In genomic region chr5:179805070-179805528, GRCh38 we compare ENCODE assay signal across 8 cellular contexts. TPM values are rescaled to one million over a fixed set of nuclear protein-coding genes. Genes with fewer than 3 reads are reported as not detected.
DNase-seq lines count a peak whose midpoint lies in the region; ATAC-seq and TF ChIP-seq lines count a peak whose summit lies in the region.

No MANE protein-coding gene starts in this region.

- CTCF ChIA-PET in RWPE1 (lab: Yijun Ruan, JAX) = no interaction called here

- H2BK5ac ChIP-seq in neuronal stem cell (ENCODE audit: low read length) = no peak overlapping the region

- H3K27ac ChIP-seq in DOHH2 (ENCODE audit: low read depth, low read length) (no peak overlapping the region), RWPE1 (peak overlapping the region; percentile 92), esophagus squamous epithelium (peak overlapping the region; percentile 93 to 99 (median 96)), neuronal stem cell (replicated peaks; ENCODE audit: low read length) (no peak overlapping the region)

- peak overlapping the region; percentile 96 for H2AFZ ChIP-seq in neuronal stem cell (ENCODE audit: low read length)

- no peaks in the 10 kb centered on the region for H4K20me1 ChIP-seq in DOHH2 (ENCODE audit: control insufficient read depth, insufficient read depth, low read depth, low read length)

- peaks cover 8% of the 10 kb centered on the region for H3K79me1 ChIP-seq in neuronal stem cell (ENCODE audit: low read depth, low read length)

- no peak overlapping the region for H3K23ac ChIP-seq in neuronal stem cell (ENCODE audit: low read depth, low read length, poor library complexity)

- TF ChIP-seq CTCF in DOHH2 (IDR thresholded peaks at IDR 0.05; ENCODE audit: low read depth, low read length, poor library complexity, severe bottlenecking) = no peak
- TF ChIP-seq CTCF in RWPE1 (conservative IDR thresholded peaks at IDR 0.05; ENCODE audit: low read depth) = no peak
- TF ChIP-seq CTCF in esophagus squamous epithelium (IDR thresholded peaks at IDR 0.05) = no peak

- peak overlapping the region; percentile 100 for H2AK5ac ChIP-seq in neuronal stem cell (ENCODE audit: low read depth, low read length)

- H3K36me3 ChIP-seq in DOHH2 (ENCODE audit: control insufficient read depth, low read length) (peaks cover 7% of the 10 kb centered on the region; the same call in 1 of the 2 replicates), esophagus squamous epithelium (peaks cover 0 to 16% (median 9%) of the 10 kb centered on the region in 3 donors), neuronal stem cell (replicated peaks in 1 of 2; ENCODE audit: control insufficient read depth in 2 of 2, insufficient read depth in 2 of 2, low read length in 2 of 2) (peaks cover 5 to 24% of the 10 kb centered on the region in 2 donors)

- no peak for TF ChIP-seq POLR2A in esophagus squamous epithelium (IDR thresholded peaks at IDR 0.05)

- H3K9me3 ChIP-seq in DOHH2 (ENCODE audit: control insufficient read depth, insufficient read depth, low read length) = no peaks in the 10 kb centered on the region
- no peaks in the 10 kb centered on the region for H3K9me3 ChIP-seq in esophagus squamous epithelium
- H3K9me3 ChIP-seq in neuronal stem cell (replicated peaks in 1 of 2; ENCODE audit: control insufficient read depth in 2 of 2, insufficient read depth in 1 of 2, low read depth in 1 of 2, low read length in 2 of 2) = no peaks in the 10 kb centered on the region

- POLR2A ChIA-PET in RWPE1 (lab: Yijun Ruan, JAX; ENCODE audit: low non-redundant PET) = interaction anchor here (0.9 to 1.4 kb wide), 3 partner anchors 9 to 15 kb away, joined by 4 to 12 read pairs (median 7); partner anchors contain the start of gene SQSTM1

- H3K27me3 ChIP-seq in DOHH2 (ENCODE audit: control insufficient read depth, low read length) (no peaks in the 10 kb centered on the region), esophagus squamous epithelium (no peaks in the 10 kb centered on the region), neuronal stem cell (ENCODE audit: control insufficient read depth in 3 of 3, insufficient read depth in 3 of 3, low read depth in 1 of 3, low read length in 3 of 3) (no peaks in the 10 kb centered on the region)

- no peak overlapping the region for H2BK120ac ChIP-seq in neuronal stem cell (ENCODE audit: low read depth, low read length)

- H2BK15ac ChIP-seq in neuronal stem cell (ENCODE audit: low read length) = no peak overlapping the region

- H3K4me3 ChIP-seq in DOHH2 (ENCODE audit: low read length) (peak overlapping the region; percentile 71), esophagus squamous epithelium (peak overlapping the region; percentile 77 to 99 (median 90)), neuronal stem cell (ENCODE audit: low read length in 2 of 2) (peak overlapping the region; percentile 94 to 98)

- peak overlapping the region; percentile 47 for H3K14ac ChIP-seq in neuronal stem cell (ENCODE audit: low read length)

- peak overlapping the region; percentile 78 for H2BK12ac ChIP-seq in neuronal stem cell (ENCODE audit: low read length)

- peak overlapping the region; percentile 98 for H3K18ac ChIP-seq in neuronal stem cell (ENCODE audit: low read length)

- H3K79me2 ChIP-seq in DOHH2 (ENCODE audit: control insufficient read depth, low read length) = peaks cover 37% of the 10 kb centered on the region

- DNase-seq in RWPE1 (ENCODE audit: low spot score) (no peak), esophagus squamous epithelium (lab: John Stamatoyannopoulos, UW) (no peak), neuronal stem cell (ENCODE audit: low spot score) (no peak), NCI-H2171 (lab: John Stamatoyannopoulos, UW) (no peak), G401 (ENCODE audit: low spot score) (no peak), NCI-H446 treated with DMSO at 0.1 percent for 48 hours (lab: John Stamatoyannopoulos, UW) (no peak)

- H3K9me2 ChIP-seq in DOHH2 (replicated peaks; ENCODE audit: control insufficient read depth, low read length) = no peaks in the 10 kb centered on the region

- no peak overlapping the region for H3K4ac ChIP-seq in neuronal stem cell (ENCODE audit: low read length)

- H3K9ac ChIP-seq in neuronal stem cell (ENCODE audit: low read depth, low read length, poor library complexity) = peak overlapping the region; percentile 92

- intact Hi-C loops in esophagus squamous epithelium (cut with DNase I) = no loop called here

- H3K4me1 ChIP-seq in DOHH2 (ENCODE audit: control insufficient read depth, low read length) (peaks cover 26% of the 10 kb centered on the region), esophagus squamous epithelium (peaks cover 42 to 60% (median 49%) of the 10 kb centered on the region in 3 donors), neuronal stem cell (ENCODE audit: control insufficient read depth in 2 of 2, insufficient read depth in 1 of 2, low read depth in 1 of 2, low read length in 2 of 2) (peaks cover 14 to 27% of the 10 kb centered on the region in 2 donors)

- H4K8ac ChIP-seq in neuronal stem cell (ENCODE audit: low read depth, low read length) = no peak overlapping the region

- H4K91ac ChIP-seq in neuronal stem cell (ENCODE audit: low read depth, low read length, poor library complexity) = no peak overlapping the region

- H3F3A ChIP-seq in DOHH2 (ENCODE audit: control insufficient read depth, insufficient read depth) = peaks cover 6% of the 10 kb centered on the region; the same call in 1 of the 2 replicates

- in situ Hi-C loops in G401 (cut with HindIII; ENCODE audit: low sequenced_read_pairs) = no loop called here

- ATAC-seq in HG03442 (IDR thresholded peaks at IDR 0.05; ENCODE audit: unreplicated experiment) = no peak

- 30 to 39% methylated on average over 3 to 4 of the region's 9 CpGs for WGBS in esophagus squamous epithelium, 2 donors
- no CpG with 5 or more reads among the region's 9 CpGs for WGBS in neuronal stem cell (ENCODE audit: extremely low coverage in 2 of 2, insufficient read length in 2 of 2, insufficient replicate concordance in 1 of 2), 2 donors

- peak overlapping the region; percentile 95 for H3K4me2 ChIP-seq in DOHH2 (ENCODE audit: low read length)
- peak overlapping the region; percentile 89 for H3K4me2 ChIP-seq in neuronal stem cell (ENCODE audit: insufficient read depth, low read length, poor library complexity, severe bottlenecking)

RNA-seq across cellular contexts. Expression of gene MGAT4B, which starts 1.6 kb away (rescaled TPM):
- 100 to 1,000 TPM in 1 of 4 donors, 10 to 100 TPM in 3; 68.5 to 119 (median 87.7) TPM for total RNA-seq in esophagus squamous epithelium
- polyA plus RNA-seq in neuronal stem cell (2013, experiment 1 of 2) = 61.3 TPM
- 59.4 TPM for polyA plus RNA-seq in neuronal stem cell (2013, experiment 2 of 2)
- total RNA-seq in G401 (2014; rRNA removed; shearing (Covaris generic)) = 122 and 128 TPM in 2 replicates

RNA-seq across cellular contexts. Expression of gene LTC4S, which starts 11.3 kb away (rescaled TPM):
- total RNA-seq in esophagus squamous epithelium = 1 to 10 TPM in 3 of 4 donors, not detected in 1; 4.6 to 6.9 (median 4.7) TPM
- 1.1 TPM for polyA plus RNA-seq in neuronal stem cell (2013, experiment 1 of 2)
- polyA plus RNA-seq in neuronal stem cell (2013, experiment 2 of 2) = 1.1 TPM
- 7.1 and 9.4 TPM in 2 replicates for total RNA-seq in G401 (2014; rRNA removed; shearing (Covaris generic))

RNA-seq across cellular contexts. Expression of gene SQSTM1, which starts 15.6 kb away (rescaled TPM):
- 100 to 1,000 TPM; 105 to 236 (median 149) TPM for total RNA-seq in esophagus squamous epithelium
- 52.6 TPM for polyA plus RNA-seq in neuronal stem cell (2013, experiment 1 of 2)
- 53.4 TPM for polyA plus RNA-seq in neuronal stem cell (2013, experiment 2 of 2)
- total RNA-seq in G401 (2014; rRNA removed; shearing (Covaris generic)) = 139 and 150 TPM in 2 replicates

RNA-seq across cellular contexts. Expression of gene MRNIP, which starts 53.5 kb away (rescaled TPM):
- 10 to 100 TPM in 3 of 4 donors, 1 to 10 TPM in 1; 6.9 to 21.9 (median 10.7) TPM for total RNA-seq in esophagus squamous epithelium
- 39.6 TPM for polyA plus RNA-seq in neuronal stem cell (2013, experiment 1 of 2)
- 39.2 TPM for polyA plus RNA-seq in neuronal stem cell (2013, experiment 2 of 2)
- total RNA-seq in G401 (2014; rRNA removed; shearing (Covaris generic)) = 22.0 and 38.5 TPM in 2 replicates

Comparison
In these comparisons a context has a peak if more than half of its experiments do, and no peak if none do; other contexts are left out.
1. H3K27ac ChIP-seq: peak in RWPE1 (single experiment) and esophagus squamous epithelium (4 of 4); none in DOHH2 (single experiment) and neuronal stem cell (single experiment).
2. Peak in every context shown above with its lines, with median percentiles within 50 percentile points of each other: H3K4me3 ChIP-seq.